In the genomic region with DNA sequence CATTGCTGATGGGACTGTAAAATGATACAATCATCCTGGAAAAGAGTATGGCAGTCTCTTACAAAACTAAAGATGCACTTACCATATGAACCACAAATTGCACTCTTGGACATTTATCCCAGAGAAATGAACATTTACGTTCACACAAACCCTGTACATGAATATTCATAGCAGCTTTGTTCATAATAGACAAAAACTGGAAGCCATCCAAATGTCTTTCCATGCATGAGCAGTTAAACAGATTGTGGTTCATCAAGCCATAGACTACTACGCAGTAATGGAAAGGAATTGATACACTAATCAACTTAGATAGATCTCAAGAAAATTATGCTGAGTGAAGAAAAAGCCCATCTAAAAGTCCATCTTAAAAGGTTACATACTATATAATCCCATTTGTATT, we compare ENCODE assay signal across 14 cellular contexts.
"Had no signal": no experiment of that assay in that cellular context is flagged by ENCODE, and none has a peak within 500 bp of the region (broad histone marks: within the 10 kb centered on the region; RNA-seq: fewer than 3 reads in every experiment).

No MANE protein-coding gene starts in this region.

- DNase-seq: activated CD4-positive, alpha-beta T cell treated with anti-CD3 and anti-CD28 coated beads, Interleukin-2, amount 50 U/mL, for 48 hours; activated naive CD4-positive, alpha-beta T cell treated with anti-CD3 and anti-CD28 coated beads, Interleukin-2, amount 50 U/mL, for 16 hours; activated T-cell treated with anti-CD3 and anti-CD28 coated beads, Interleukin-2, amount 50 U/mL, for 1 hour; adrenal gland; caudate nucleus; erythroblast; gastrocnemius medialis; heart left ventricle; pancreas; stimulated activated CD4-positive, alpha-beta T cell treated with anti-CD3 and anti-CD28 coated beads, Interleukin-2, amount 100 ng/mL, for 48 hours; stimulated activated naive B cell treated with anti-CD40 and anti-IgM and Interleukin-4, amounts not matched to agents 10 μg/mL and 1 μg/mL and 100 μg/mL, for 72 hours; thyroid gland; uterus; WERI-Rb-1 had no signal

- H3K36me3 Mint-ChIP-seq: stimulated activated naive B cell treated with anti-CD40 and anti-IgM and Interleukin-4, amounts not matched to agents 10 μg/mL and 1 μg/mL and 100 μg/mL, for 72 hours had no signal

- ATAC-seq: gastrocnemius medialis; heart left ventricle; stimulated activated naive B cell treated with anti-CD40 and anti-IgM and Interleukin-4, amounts not matched to agents 10 μg/mL and 1 μg/mL and 100 μg/mL, for 72 hours had no signal

- H3K9me3 Mint-ChIP-seq: stimulated activated naive B cell treated with anti-CD40 and anti-IgM and Interleukin-4, amounts not matched to agents 10 μg/mL and 1 μg/mL and 100 μg/mL, for 72 hours had no signal

- H3K4me1 ChIP-seq: adrenal gland, gastrocnemius medialis, heart left ventricle, thyroid gland, uterus had no signal

- H3K4me3 Mint-ChIP-seq: stimulated activated naive B cell treated with anti-CD40 and anti-IgM and Interleukin-4, amounts not matched to agents 10 μg/mL and 1 μg/mL and 100 μg/mL, for 72 hours had no signal

- H3K27me3 ChIP-seq: adrenal gland, gastrocnemius medialis, heart left ventricle, pancreas, thyroid gland, uterus had no signal

- H3K27ac ChIP-seq: adrenal gland, gastrocnemius medialis, heart left ventricle, pancreas, thyroid gland, uterus, WERI-Rb-1 had no signal

- H3K27me3 Mint-ChIP-seq: stimulated activated naive B cell treated with anti-CD40 and anti-IgM and Interleukin-4, amounts not matched to agents 10 μg/mL and 1 μg/mL and 100 μg/mL, for 72 hours had no signal

- H3K36me3 ChIP-seq: adrenal gland, gastrocnemius medialis, heart left ventricle, pancreas, thyroid gland, uterus, WERI-Rb-1 had no signal

- H3K27ac Mint-ChIP-seq: stimulated activated naive B cell treated with anti-CD40 and anti-IgM and Interleukin-4, amounts not matched to agents 10 μg/mL and 1 μg/mL and 100 μg/mL, for 72 hours had no signal

- H3K4me3 ChIP-seq: adrenal gland, gastrocnemius medialis, heart left ventricle, pancreas, thyroid gland, uterus had no signal

- H3K9me3 ChIP-seq: adrenal gland, gastrocnemius medialis, heart left ventricle, pancreas, thyroid gland, uterus had no signal
